ENCODE assay signal across 8 cellular contexts in genomic region chr6:57808581-57808980, GRCh38.
DNase-seq lines count a peak whose midpoint lies in the region; ATAC-seq and TF ChIP-seq lines count a peak whose summit lies in the region.
"Not testable (repeated sequence)": the region's sequence is repeated elsewhere in the genome, so short reads cannot be mapped to it uniquely, and the experiment has no call there.

No MANE protein-coding gene starts in this region.

- TF ChIP-seq CTCF in HFF-Myc (IDR thresholded peaks at IDR 0.05; ENCODE audit: low read depth, low read length, missing control alignments); Panc1 (IDR thresholded peaks at IDR 0.05); astrocyte of the spinal cord (IDR thresholded peaks at IDR 0.05; ENCODE audit: low read depth, low read length); endothelial cell (IDR thresholded peaks at IDR 0.05; ENCODE audit: unreplicated experiment); foreskin fibroblast (IDR thresholded peaks at IDR 0.05; ENCODE audit: low read depth, low read length): not testable (repeated sequence)

- H3K9me3 Mint-ChIP-seq in endothelial cell (ENCODE audit: unreplicated experiment) = not testable (repeated sequence)

- not testable (repeated sequence) for H3K27ac Mint-ChIP-seq in endothelial cell (ENCODE audit: unreplicated experiment)

- peaks cover 19% of the 10 kb centered on the region for H3K27me3 Mint-ChIP-seq in endothelial cell (ENCODE audit: unreplicated experiment)

- intact Hi-C loops in Panc1 (cut with micrococcal nuclease; ENCODE audit: unreplicated experiment) = not testable (repeated sequence)

- not testable (repeated sequence) for H3K36me3 Mint-ChIP-seq in endothelial cell (ENCODE audit: low read depth, unreplicated experiment)

- BruUV-seq in Panc1 (replicated peaks; lab: Mats Ljungman, UMichigan) = not testable (repeated sequence)

- POLR2A ChIA-PET in Panc1 (lab: Charles Lee) = not testable (repeated sequence)

- not testable (repeated sequence) for H3K4me1 ChIP-seq in Panc1 (ENCODE audit: control insufficient read depth, insufficient read depth, low read length)

- peaks cover 12% of the 10 kb centered on the region for H3K27me3 ChIP-seq in Panc1 (ENCODE audit: control insufficient read depth, insufficient read depth, low read length)

- H3K4me3 Mint-ChIP-seq in endothelial cell (ENCODE audit: unreplicated experiment) = not testable (repeated sequence)

- ATAC-seq in Panc1 = peak; percentile 85

- H3K9me3 ChIP-seq in Panc1 (ENCODE audit: control insufficient read depth, insufficient read depth, low read depth, low read length) = not testable (repeated sequence)

- in situ Hi-C loops in Panc1 (cut with HindIII; ENCODE audit: low pct_unique_long_range_greater_than_20kb, low sequenced_read_pairs); astrocyte of the spinal cord (cut with HindIII; ENCODE audit: low sequenced_read_pairs): not testable (repeated sequence)

- H3K4me3 ChIP-seq in HFF-Myc (replicated peaks; ENCODE audit: low read depth, low read length); Panc1 (ENCODE audit: low read depth in 2 of 2, low read length in 2 of 2); astrocyte of the spinal cord (ENCODE audit: low read depth, low read length); foreskin fibroblast (ENCODE audit: low read depth in 1 of 2, low read length in 2 of 2): not testable (repeated sequence)
- H3K4me3 ChIP-seq in skeletal muscle cell (ENCODE audit: low read depth, low read length) = peak overlapping the region; percentile 7

- CTCF ChIA-PET in Panc1 (lab: Charles Lee) = not testable (repeated sequence)

- H3K4me1 Mint-ChIP-seq in endothelial cell (ENCODE audit: unreplicated experiment) = not testable (repeated sequence)

- not testable (repeated sequence) for H3K27ac ChIP-seq in Panc1 (ENCODE audit: low read length)

- DNase-seq in ELF-1 (ENCODE audit: low read depth, low spot score) (peak; percentile 23), HFF-Myc (ENCODE audit: extremely low read depth, low read depth) (peak; percentile 25), astrocyte of the spinal cord (ENCODE audit: low read depth, low spot score) (peak; percentile 12), endothelial cell (ENCODE audit: low spot score) (peak; percentile 26), foreskin fibroblast (peak; percentile 40 to 78), iris pigment epithelial cell (ENCODE audit: low read depth) (peak; percentile 72), skeletal muscle cell (ENCODE audit: low read depth) (peak; percentile 14)
- DNase-seq in Panc1 (ENCODE audit: low read depth, low spot score) = not testable (repeated sequence)

- not testable (repeated sequence) for H3K36me3 ChIP-seq in Panc1 (ENCODE audit: control insufficient read depth, insufficient read depth, low read length)
